ENCODE assay signal across 16 cellular contexts in genomic region chr3:45479627-45480026, GRCh38.
DNase-seq lines count a peak whose midpoint lies in the region; ATAC-seq, FAIRE-seq and TF ChIP-seq lines count a peak whose summit lies in the region.
"Had no signal": no experiment of that assay in that cellular context is flagged by ENCODE, and none has a peak within 500 bp of the region (broad histone marks: within the 10 kb centered on the region; RNA-seq: fewer than 3 reads in every experiment).

No MANE protein-coding gene starts in this region.

- in situ Hi-C loops in gastrocnemius medialis (cut with MboI; ENCODE audit: low sequenced_read_pairs in 4 of 4), result loop anchor here in 2 of 4 donors (25.0 kb wide), 2 partner anchors 267 to 442 kb away; partner anchors contain the start of gene CLEC3B (in 1 of the 2)

- no peaks in the 10 kb centered on the region for H3K27me3 ChIP-seq in ACC112 (ENCODE audit: insufficient read depth, low read length)
- H3K27me3 ChIP-seq in breast epithelium, result no peaks in the 10 kb centered on the region
- no peaks in the 10 kb centered on the region for H3K27me3 ChIP-seq in keratinocyte (ENCODE audit: control insufficient read depth, extremely low read depth, insufficient read depth, low read length)
- H3K27me3 ChIP-seq in gastrocnemius medialis, result no peaks in the 10 kb centered on the region

- dilution Hi-C loops in keratinocyte (cut with MboI; ENCODE audit: extremely low pct_ligation_motif_present, low sequenced_read_pairs), result no loop called here

- H2AFZ ChIP-seq in ACC112 (ENCODE audit: low read length, unreplicated experiment), result no peak overlapping the region
- H2AFZ ChIP-seq in keratinocyte (ENCODE audit: control insufficient read depth, low read length), result no peak overlapping the region

- peak overlapping the region; percentile 69 for H3K4me2 ChIP-seq in keratinocyte (ENCODE audit: control insufficient read depth, extremely low read depth, insufficient read depth, low read depth, low read length)
- H3K4me2 ChIP-seq: A549 had no signal

- H3K79me2 ChIP-seq in ACC112 (ENCODE audit: control insufficient read depth, insufficient read depth, low read length, unreplicated experiment) (no peaks in the 10 kb centered on the region), keratinocyte (ENCODE audit: control insufficient read depth, insufficient read depth, low read length) (no peaks in the 10 kb centered on the region)

- DNase-seq in HT1080 (ENCODE audit: low read depth), result peak; percentile 44
- DNase-seq in breast epithelium (ENCODE audit: low spot score in 2 of 2), result no peak
- no peak for DNase-seq in keratinocyte (ENCODE audit: low read depth, low spot score)
- no peak for DNase-seq in gastrocnemius medialis
- DNase-seq: naive B cell; NCI-H524; SHP77 treated with DMSO at 0.1 percent for 48 hours; stimulated activated CD4-positive, alpha-beta T cell treated with anti-CD3 and anti-CD28 coated beads, Interleukin-15, amount 100 ng/mL, for 24 hours had no signal

- no peaks in the 10 kb centered on the region for H4K20me1 ChIP-seq in keratinocyte (ENCODE audit: control insufficient read depth, extremely low read depth, insufficient read depth, low read length)

- H3K27ac ChIP-seq in ACC112 (ENCODE audit: low read depth, low read length) (peak overlapping the region; percentile 37), breast epithelium (peak overlapping the region; percentile 43 to 56), keratinocyte (ENCODE audit: control insufficient read depth, insufficient read depth, low read length) (peak overlapping the region; percentile 77), gastrocnemius medialis (no peak overlapping the region)
- H3K27ac ChIP-seq: A549, coronary artery had no signal

- H3K9me1 ChIP-seq in keratinocyte (ENCODE audit: control insufficient read depth, extremely low read depth, insufficient read depth, low read length), result no peaks in the 10 kb centered on the region

- no peak overlapping the region for H3K4me3 ChIP-seq in ACC112 (ENCODE audit: low read depth, low read length)
- no peak overlapping the region for H3K4me3 ChIP-seq in breast epithelium
- H3K4me3 ChIP-seq in keratinocyte (ENCODE audit: control insufficient read depth in 2 of 3, extremely low read depth in 1 of 3, insufficient read depth in 2 of 3, low read depth in 1 of 3, low read length in 3 of 3), result peak overlapping the region in 2 of 3 experiments; percentile 5 to 19
- H3K4me3 ChIP-seq in gastrocnemius medialis, result no peak overlapping the region
- H3K4me3 ChIP-seq: A549, coronary artery, HAP-1 had no signal

- TF ChIP-seq CTCF in breast epithelium (IDR thresholded peaks at IDR 0.05) (no peak), keratinocyte (optimal IDR thresholded peaks at IDR 0.05 in 1 of 3, IDR thresholded peaks at IDR 0.05 in 1 of 3, conservative IDR thresholded peaks at IDR 0.05 in 1 of 3; ENCODE audit: extremely low read depth in 1 of 3, insufficient read depth in 2 of 3, low read length in 3 of 3) (no peak), gastrocnemius medialis (IDR thresholded peaks at IDR 0.05 in 4 of 5, conservative IDR thresholded peaks at IDR 0.05 in 1 of 5) (no peak)

- H3K36me3 ChIP-seq in ACC112 (ENCODE audit: insufficient read depth, low read length), result peaks cover 10% of the 10 kb centered on the region; the same call in 1 of the 2 replicates
- no peaks in the 10 kb centered on the region for H3K36me3 ChIP-seq in breast epithelium
- H3K36me3 ChIP-seq in keratinocyte (ENCODE audit: control insufficient read depth in 2 of 2, extremely low read depth in 1 of 2, insufficient read depth in 2 of 2, low read length in 2 of 2), result peaks cover 10 to 16% of the 10 kb centered on the region in 2 experiments
- H3K36me3 ChIP-seq in gastrocnemius medialis, result peaks cover 3 to 40% of the 10 kb centered on the region in 2 donors
- H3K36me3 ChIP-seq: HAP-1 had no signal

- H3K4me1 ChIP-seq in ACC112 (ENCODE audit: control insufficient read depth, insufficient read depth, low read length, unreplicated experiment), result peaks cover 30% of the 10 kb centered on the region
- no peaks in the 10 kb centered on the region for H3K4me1 ChIP-seq in breast epithelium
- H3K4me1 ChIP-seq in keratinocyte (ENCODE audit: control insufficient read depth, extremely low read depth, insufficient read depth, low read length), result peaks cover 18% of the 10 kb centered on the region
- no peaks in the 10 kb centered on the region for H3K4me1 ChIP-seq in gastrocnemius medialis
- H3K4me1 ChIP-seq: A549, HAP-1 had no signal

- TF ChIP-seq POLR2A in breast epithelium (IDR thresholded peaks at IDR 0.05), result no peak
- no peak for TF ChIP-seq POLR2A in gastrocnemius medialis (IDR thresholded peaks at IDR 0.05)

- peak; percentile 88 for FAIRE-seq in keratinocyte (lab: Jason Lieb, UNC)
- FAIRE-seq: A549 had no signal

- intact Hi-C loops in breast epithelium (cut with DNase I; ENCODE audit: low total_unique reads), result no loop called here
- intact Hi-C loops in gastrocnemius medialis (cut with DNase I; ENCODE audit: low total_unique reads), result no loop called here

- ATAC-seq in GM21723 (IDR thresholded peaks at IDR 0.05; ENCODE audit: unreplicated experiment) (no peak), gastrocnemius medialis (no peak), GM18502 (IDR thresholded peaks at IDR 0.05; ENCODE audit: poor library complexity, unreplicated experiment) (no peak), GM19324 (IDR thresholded peaks at IDR 0.05; ENCODE audit: low FRiP score, unreplicated experiment) (no peak)
- ATAC-seq: A549; activated T-helper 17 cell treated with anti-CD3 and anti-CD28 coated beads, Interleukin-2, amount 50 U/mL, for 72 hours had no signal

- H3K9me3 ChIP-seq in breast epithelium, result no peaks in the 10 kb centered on the region
- H3K9me3 ChIP-seq in keratinocyte (ENCODE audit: control insufficient read depth, low read depth, low read length), result peaks cover 4% of the 10 kb centered on the region
- H3K9me3 ChIP-seq in gastrocnemius medialis, result no peaks in the 10 kb centered on the region

- H3K9ac ChIP-seq in keratinocyte (ENCODE audit: control insufficient read depth, extremely low read depth, insufficient read depth, low read length), result peak overlapping the region; percentile 39

Comparison
In these comparisons a context has a peak if more than half of its experiments do, and no peak if none do; other contexts are left out.
1. H3K27ac ChIP-seq: peak in ACC112 (single experiment), breast epithelium (2 of 2) and keratinocyte (single experiment); none in gastrocnemius medialis (0 of 4).
2. H3K4me3 ChIP-seq: peak in keratinocyte (2 of 3); none in ACC112 (single experiment), breast epithelium (0 of 3) and gastrocnemius medialis (0 of 4).